Comparison of ENCODE assay signal across 33 cellular contexts in genomic region chr2:113015655-113016054, GRCh38. TPM values are rescaled to one million over a fixed set of nuclear protein-coding genes. Genes with fewer than 3 reads are reported as not detected.
"Had no signal": no experiment of that assay in that cellular context is flagged by ENCODE, and none has a peak within 500 bp of the region (broad histone marks: within the 10 kb centered on the region; RNA-seq: fewer than 3 reads in every experiment).

No MANE protein-coding gene starts in this region.

- H3K27me3 ChIP-seq: cardiac muscle cell, colonic mucosa had no signal

- H3K4me3 ChIP-seq: cardiac muscle cell, colonic mucosa, esophagus muscularis mucosa, gastroesophageal sphincter, heart right ventricle had no signal

- H3K27ac ChIP-seq: brain microvascular endothelial cell, cardiac muscle cell, colonic mucosa, esophagus muscularis mucosa, gastroesophageal sphincter, heart right ventricle had no signal

- DNase-seq: activated CD4-positive, alpha-beta T cell treated with anti-CD3 and anti-CD28 coated beads for 4 hours; activated CD4-positive, alpha-beta T cell treated with anti-CD3 and anti-CD28 coated beads, Interleukin-2, amount 50 U/mL, for 1 hour; activated CD4-positive, alpha-beta T cell treated with anti-CD3 and anti-CD28 coated beads, Interleukin-2, amount 50 U/mL, for 48 hours; activated CD4-positive, CD25-positive, alpha-beta regulatory T cell; activated CD4-positive, CD25-positive, alpha-beta regulatory T cell treated with anti-CD3 and anti-CD28 coated beads, Interleukin-2, amount 50 U/mL, for 72 hours; activated CD8-positive, alpha-beta memory T cell treated with anti-CD3 and anti-CD28 coated beads for 24 hours; activated CD8-positive, alpha-beta T cell treated with anti-CD3 and anti-CD28 coated beads for 36 hours; activated effector memory CD4-positive, alpha-beta T cell treated with anti-CD3 and anti-CD28 coated beads, Interleukin-2, amount 50 U/mL, for 16 hours; activated naive CD4-positive, alpha-beta T cell treated with anti-CD3 and anti-CD28 coated beads for 36 hours; activated naive CD8-positive, alpha-beta T cell treated with anti-CD3 and anti-CD28 coated beads for 36 hours; activated T-cell treated with anti-CD3 and anti-CD28 coated beads, Interleukin-2, amount 50 U/mL, for 4 hours; amniotic stem cell; anterior cingulate cortex; brain microvascular endothelial cell; central memory CD4-positive, alpha-beta T cell; cerebellar nuclear complex; colonic mucosa; effector CD8-positive, alpha-beta T cell; foreskin melanocyte; heart right ventricle; T-helper 2 cell had no signal

- FAIRE-seq: astrocyte, endometrium, endothelial cell of umbilical vein had no signal

- H3K36me3 ChIP-seq: brain microvascular endothelial cell, cardiac muscle cell, colonic mucosa, esophagus muscularis mucosa, gastroesophageal sphincter, heart right ventricle had no signal

- ATAC-seq: activated CD8-positive, alpha-beta T cell treated with anti-CD3 and anti-CD28 coated beads for 36 hours; activated T-cell treated with anti-CD3 and anti-CD28 coated beads, Interleukin-2, amount 50 U/mL, for 4 hours; gastroesophageal sphincter; heart right ventricle had no signal

- H3K4me1 ChIP-seq: colonic mucosa, esophagus muscularis mucosa, gastroesophageal sphincter, heart right ventricle had no signal

- H3K9me3 ChIP-seq: colonic mucosa, esophagus muscularis mucosa, gastroesophageal sphincter, heart right ventricle had no signal

RNA-seq across cellular contexts. Expression of gene IL36A, which starts 10.4 kb away (rescaled TPM):
- total RNA-seq: activated CD8-positive, alpha-beta T cell treated with anti-CD3 and anti-CD28 coated beads for 36 hours; activated naive CD4-positive, alpha-beta T cell treated with anti-CD3 and anti-CD28 coated beads for 36 hours; activated naive CD8-positive, alpha-beta T cell treated with anti-CD3 and anti-CD28 coated beads for 36 hours; activated T-cell treated with anti-CD3 and anti-CD28 coated beads, Interleukin-2, amount 50 U/mL, for 4 hours; astrocyte; cardiac muscle cell; colonic mucosa; dermis microvascular lymphatic vessel endothelial cell; endothelial cell of umbilical vein; epithelial cell of proximal tubule; esophagus muscularis mucosa; glomerular endothelial cell; heart right ventricle had no signal
- polyA plus RNA-seq: cardiac muscle cell, endothelial cell of umbilical vein, heart right ventricle had no signal

RNA-seq across cellular contexts. Expression of gene IL36B, which starts 37.0 kb away (rescaled TPM):
- total RNA-seq: activated CD8-positive, alpha-beta T cell treated with anti-CD3 and anti-CD28 coated beads for 36 hours; activated naive CD4-positive, alpha-beta T cell treated with anti-CD3 and anti-CD28 coated beads for 36 hours; activated naive CD8-positive, alpha-beta T cell treated with anti-CD3 and anti-CD28 coated beads for 36 hours; activated T-cell treated with anti-CD3 and anti-CD28 coated beads, Interleukin-2, amount 50 U/mL, for 4 hours; activated T-helper 2 cell treated with anti-CD3 and anti-CD28 coated beads, Interferon-gamma antibody, Interleukin-2, Interleukin-4, amounts not matched to agents 10 μg/mL and 5 μg/mL and 100 μg/mL, durations not matched to agents 14 hours and 24 hours and 36 hours; astrocyte; cardiac muscle cell; colonic mucosa; dermis microvascular lymphatic vessel endothelial cell; endothelial cell of umbilical vein; epithelial cell of proximal tubule; esophagus muscularis mucosa; gastroesophageal sphincter; glomerular endothelial cell; heart right ventricle; T-helper 1 cell treated with Interleukin-12 subunit alpha and Interleukin-12 subunit beta and Interleukin-4 antibody, amounts not matched to agents 30 ng/mL and 1 ng/mL, for 36 hours had no signal
- polyA plus RNA-seq: adipose tissue, cardiac muscle cell, endothelial cell of umbilical vein, heart right ventricle had no signal

RNA-seq across cellular contexts. Expression of gene IL36G, which starts 37.8 kb away (rescaled TPM):
- total RNA-seq: activated CD8-positive, alpha-beta T cell treated with anti-CD3 and anti-CD28 coated beads for 36 hours; activated naive CD4-positive, alpha-beta T cell treated with anti-CD3 and anti-CD28 coated beads for 36 hours; activated naive CD8-positive, alpha-beta T cell treated with anti-CD3 and anti-CD28 coated beads for 36 hours; activated T-cell treated with anti-CD3 and anti-CD28 coated beads, Interleukin-2, amount 50 U/mL, for 4 hours; activated T-helper 2 cell treated with anti-CD3 and anti-CD28 coated beads, Interferon-gamma antibody, Interleukin-2, Interleukin-4, amounts not matched to agents 10 μg/mL and 5 μg/mL and 100 μg/mL, durations not matched to agents 14 hours and 24 hours and 36 hours; astrocyte; dermis microvascular lymphatic vessel endothelial cell; endothelial cell of umbilical vein; epithelial cell of proximal tubule; esophagus muscularis mucosa; glomerular endothelial cell; heart right ventricle; T-helper 1 cell treated with Interleukin-12 subunit alpha and Interleukin-12 subunit beta and Interleukin-4 antibody, amounts not matched to agents 30 ng/mL and 1 ng/mL, for 36 hours had no signal
- polyA plus RNA-seq: adipose tissue, cardiac muscle cell, endothelial cell of umbilical vein, heart right ventricle had no signal

RNA-seq across cellular contexts. Expression of gene IL36RN, which starts 43.3 kb away (rescaled TPM):
- total RNA-seq: activated CD8-positive, alpha-beta T cell treated with anti-CD3 and anti-CD28 coated beads for 36 hours; activated naive CD4-positive, alpha-beta T cell treated with anti-CD3 and anti-CD28 coated beads for 36 hours; activated naive CD8-positive, alpha-beta T cell treated with anti-CD3 and anti-CD28 coated beads for 36 hours; activated T-helper 2 cell treated with anti-CD3 and anti-CD28 coated beads, Interferon-gamma antibody, Interleukin-2, Interleukin-4, amounts not matched to agents 10 μg/mL and 5 μg/mL and 100 μg/mL, durations not matched to agents 14 hours and 24 hours and 36 hours; cardiac muscle cell; colonic mucosa; dermis microvascular lymphatic vessel endothelial cell; endothelial cell of umbilical vein; epithelial cell of proximal tubule; esophagus muscularis mucosa; glomerular endothelial cell; heart right ventricle; T-helper 1 cell treated with Interleukin-12 subunit alpha and Interleukin-12 subunit beta and Interleukin-4 antibody, amounts not matched to agents 30 ng/mL and 1 ng/mL, for 36 hours had no signal
- polyA plus RNA-seq: cardiac muscle cell, endothelial cell of umbilical vein, heart right ventricle had no signal

RNA-seq across cellular contexts. Expression of gene IL1F10, which starts 52.1 kb away (rescaled TPM):
- total RNA-seq: activated CD8-positive, alpha-beta T cell treated with anti-CD3 and anti-CD28 coated beads for 36 hours; activated naive CD4-positive, alpha-beta T cell treated with anti-CD3 and anti-CD28 coated beads for 36 hours; activated naive CD8-positive, alpha-beta T cell treated with anti-CD3 and anti-CD28 coated beads for 36 hours; activated T-cell treated with anti-CD3 and anti-CD28 coated beads, Interleukin-2, amount 50 U/mL, for 4 hours; activated T-helper 2 cell treated with anti-CD3 and anti-CD28 coated beads, Interferon-gamma antibody, Interleukin-2, Interleukin-4, amounts not matched to agents 10 μg/mL and 5 μg/mL and 100 μg/mL, durations not matched to agents 14 hours and 24 hours and 36 hours; astrocyte; cardiac muscle cell; colonic mucosa; dermis microvascular lymphatic vessel endothelial cell; endothelial cell of umbilical vein; epithelial cell of proximal tubule; esophagus muscularis mucosa; gastroesophageal sphincter; glomerular endothelial cell; heart right ventricle; T-helper 1 cell treated with Interleukin-12 subunit alpha and Interleukin-12 subunit beta and Interleukin-4 antibody, amounts not matched to agents 30 ng/mL and 1 ng/mL, for 36 hours had no signal
- polyA plus RNA-seq: adipose tissue, cardiac muscle cell, endothelial cell of umbilical vein, heart right ventricle had no signal
